Comparison of ENCODE assay signal across 8 cellular contexts in the genomic region with DNA sequence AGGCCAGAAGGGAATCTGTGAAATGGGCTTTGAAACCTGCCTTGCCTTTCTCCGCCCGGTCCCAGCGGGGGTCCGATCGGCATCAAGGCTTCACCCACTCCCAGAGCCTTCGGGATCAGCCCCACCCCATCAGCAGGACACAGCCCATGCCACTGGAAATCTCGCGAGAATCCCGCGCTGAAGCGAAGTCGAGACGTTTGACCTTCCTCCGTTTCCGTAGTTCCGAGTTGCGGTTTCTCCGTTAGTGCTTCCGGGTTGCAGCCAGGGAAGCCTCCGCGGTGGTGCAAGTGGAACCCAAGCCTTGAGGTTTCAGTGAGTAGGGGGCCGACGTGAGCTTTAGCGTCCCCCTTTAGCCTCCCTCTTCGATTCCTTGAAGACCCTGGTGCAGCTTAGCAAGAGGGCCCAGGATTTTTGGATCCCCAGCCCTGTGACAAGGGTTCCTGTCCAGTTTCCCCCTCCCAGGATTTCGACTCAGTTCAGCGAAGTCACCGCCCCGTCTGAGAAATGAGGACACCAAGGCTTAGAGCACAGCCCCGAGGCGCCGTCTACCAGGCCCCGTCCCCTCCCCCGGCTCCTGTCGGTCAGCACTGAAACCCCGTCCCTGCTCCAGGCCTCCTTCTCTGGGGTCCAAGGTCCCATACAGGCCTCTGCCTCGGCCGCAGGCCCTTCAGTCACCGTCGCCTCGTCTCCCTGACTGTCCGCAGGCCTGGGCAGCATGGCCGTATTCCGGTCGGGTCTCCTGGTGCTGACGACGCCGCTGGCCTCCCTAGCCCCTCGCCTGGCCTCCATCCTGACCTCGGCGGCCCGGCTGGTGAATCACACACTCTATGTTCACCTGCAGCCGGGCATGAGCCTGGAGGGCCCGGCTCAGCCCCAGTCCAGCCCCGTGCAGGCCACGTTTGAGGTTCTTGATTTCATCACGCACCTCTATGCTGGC. TPM values are rescaled to one million over a fixed set of nuclear protein-coding genes. Genes with fewer than 3 reads are reported as not detected.
DNase-seq lines count a peak whose midpoint lies in the region; ATAC-seq, FAIRE-seq and TF ChIP-seq lines count a peak whose summit lies in the region.

A gene (plus strand): TSS at position 241 of the 937 bp plus-strand sequence. CDS start 475 bp downstream, at position 716.

- peak within 1 kb of the TSS; percentile 88 for H3K27ac ChIP-seq in keratinocyte (ENCODE audit: control insufficient read depth, insufficient read depth, low read length)

- H3K4me1 ChIP-seq in keratinocyte (ENCODE audit: control insufficient read depth, extremely low read depth, insufficient read depth, low read length), result peaks cover 27% of the 10 kb centered on the region

- H3K27ac Mint-ChIP-seq in activated CD4-positive, alpha-beta T cell treated with anti-CD3 and anti-CD28 coated beads for 36 hours, result peak within 1 kb of the TSS; percentile 99

- H3K4me1 Mint-ChIP-seq in activated CD4-positive, alpha-beta T cell treated with anti-CD3 and anti-CD28 coated beads for 36 hours, result peaks cover 31% of the 10 kb centered on the region

- peak; percentile 79 for FAIRE-seq in keratinocyte (lab: Jason Lieb, UNC)

- H3K4me2 ChIP-seq in keratinocyte (ENCODE audit: control insufficient read depth, extremely low read depth, insufficient read depth, low read depth, low read length), result peak within 1 kb of the TSS; percentile 83

- DNase-seq in EH (ENCODE audit: low read depth), result peak; percentile 98
- peak; percentile 59 for DNase-seq in NCI-H524 treated with DMSO at 0.1 percent for 48 hours (lab: John Stamatoyannopoulos, UW)
- DNase-seq in activated CD4-positive, alpha-beta T cell treated with anti-CD3 and anti-CD28 coated beads for 36 hours, result peak; percentile 96
- DNase-seq in choroid plexus epithelial cell (ENCODE audit: low read depth), result peak; percentile 99
- DNase-seq in keratinocyte (ENCODE audit: low read depth, low spot score), result peak; percentile 82
- peak; percentile 89 for DNase-seq in stimulated activated CD4-positive, alpha-beta T cell treated with anti-CD3 and anti-CD28 coated beads, Interleukin-12 subunit alpha, Interleukin-12 subunit beta, amount 100 ng/mL, for 4 hours

- no peaks in the 10 kb centered on the region for H3K9me1 ChIP-seq in keratinocyte (ENCODE audit: control insufficient read depth, extremely low read depth, insufficient read depth, low read length)

- no peaks in the 10 kb centered on the region for H3K9me3 Mint-ChIP-seq in activated CD4-positive, alpha-beta T cell treated with anti-CD3 and anti-CD28 coated beads for 36 hours (ENCODE audit: low read depth)

- H3K27me3 ChIP-seq in keratinocyte (ENCODE audit: control insufficient read depth, extremely low read depth, insufficient read depth, low read length), result no peaks in the 10 kb centered on the region

- no peaks in the 10 kb centered on the region for H4K20me1 ChIP-seq in keratinocyte (ENCODE audit: control insufficient read depth, extremely low read depth, insufficient read depth, low read length)

- intact Hi-C loops in activated CD4-positive, alpha-beta T cell treated with anti-CD3 and anti-CD28 coated beads for 36 hours (cut with DNase I, micrococcal nuclease), result loop anchor here (1.0 to 10.0 kb wide), 7 partner anchors 15 to 613 kb away; a partner anchor contains a TSS

- H3K9ac ChIP-seq in keratinocyte (ENCODE audit: control insufficient read depth, extremely low read depth, insufficient read depth, low read length), result peak within 1 kb of the TSS; percentile 94

- peak within 1 kb of the TSS; percentile 88 for H3K4me3 ChIP-seq in choroid plexus epithelial cell (ENCODE audit: low read depth, low read length)
- H3K4me3 ChIP-seq in keratinocyte (ENCODE audit: control insufficient read depth in 2 of 3, extremely low read depth in 1 of 3, insufficient read depth in 2 of 3, low read depth in 1 of 3, low read length in 3 of 3), result peak within 1 kb of the TSS; percentile 78 to 97 (median 96)

- dilution Hi-C loops in keratinocyte (cut with MboI; ENCODE audit: extremely low pct_ligation_motif_present, low sequenced_read_pairs), result no loop called here

- peaks cover 10 to 28% of the 10 kb centered on the region in 2 experiments for H3K36me3 ChIP-seq in keratinocyte (ENCODE audit: control insufficient read depth in 2 of 2, extremely low read depth in 1 of 2, insufficient read depth in 2 of 2, low read length in 2 of 2)

- peaks cover 24% of the 10 kb centered on the region for H3K79me2 ChIP-seq in keratinocyte (ENCODE audit: control insufficient read depth, insufficient read depth, low read length)

- CTCF ChIA-PET in activated CD4-positive, alpha-beta T cell treated with anti-CD3 and anti-CD28 coated beads for 36 hours (lab: Charles Lee), result interaction anchor here (0.7 to 2.3 kb wide), 5 partner anchors 16 to 477 kb away, joined by 3 to 8 read pairs (median 3); a partner anchor contains a TSS

- H2AFZ ChIP-seq in keratinocyte (ENCODE audit: control insufficient read depth, low read length), result peak within 1 kb of the TSS; percentile 73

- H3K36me3 Mint-ChIP-seq in activated CD4-positive, alpha-beta T cell treated with anti-CD3 and anti-CD28 coated beads for 36 hours (ENCODE audit: low read depth), result peaks cover 17% of the 10 kb centered on the region

- H3K4me3 Mint-ChIP-seq in activated CD4-positive, alpha-beta T cell treated with anti-CD3 and anti-CD28 coated beads for 36 hours, result peak within 1 kb of the TSS; percentile 94

- peak; percentile 56 for ATAC-seq in HG03280 (IDR thresholded peaks at IDR 0.05; ENCODE audit: unreplicated experiment)
- peak; percentile 79 for ATAC-seq in activated CD4-positive, alpha-beta T cell treated with anti-CD3 and anti-CD28 coated beads for 36 hours
- ATAC-seq in HG03520 (IDR thresholded peaks at IDR 0.05; ENCODE audit: unreplicated experiment), result no peak

- TF ChIP-seq CTCF in choroid plexus epithelial cell (conservative IDR thresholded peaks at IDR 0.05; ENCODE audit: low read depth, low read length), result no peak
- TF ChIP-seq CTCF in keratinocyte (optimal IDR thresholded peaks at IDR 0.05 in 1 of 3, IDR thresholded peaks at IDR 0.05 in 1 of 3, conservative IDR thresholded peaks at IDR 0.05 in 1 of 3; ENCODE audit: extremely low read depth in 1 of 3, insufficient read depth in 2 of 3, low read length in 3 of 3), result no peak

- POLR2A ChIA-PET in activated CD4-positive, alpha-beta T cell treated with anti-CD3 and anti-CD28 coated beads for 36 hours (lab: Charles Lee), result interaction anchor here (0.6 kb wide), 1 partner anchor 14 kb away, joined by 3 read pairs; no protein-coding TSS in a partner anchor

- no peaks in the 10 kb centered on the region for H3K27me3 Mint-ChIP-seq in activated CD4-positive, alpha-beta T cell treated with anti-CD3 and anti-CD28 coated beads for 36 hours

- H3K9me3 ChIP-seq in keratinocyte (ENCODE audit: control insufficient read depth, low read depth, low read length), result no peaks in the 10 kb centered on the region

RNA-seq across cellular contexts. Expression of the gene that starts here (rescaled TPM):
- 100 to 1,000 TPM in 1 of 2 experiments, 10 to 100 TPM in 1; 83.3 to 105 TPM for total RNA-seq in activated CD4-positive, alpha-beta T cell treated with anti-CD3 and anti-CD28 coated beads for 36 hours
- polyA plus RNA-seq in keratinocyte, result 25.9 to 49.8 TPM (median 26.2 TPM) in 3 replicates
- polyA plus RNA-seq in keratinocyte (2011; ENCODE audit: low read depth), result 23.3 TPM
- 25.9 and 41.0 TPM in 2 replicates for polyA plus RNA-seq in keratinocyte (2011; cell fraction: cytosol; rRNA removed)
- polyA plus RNA-seq in keratinocyte (2011; cell fraction: nucleus; rRNA removed), result 58.5 and 74.0 TPM in 2 replicates
- polyA plus RNA-seq in keratinocyte (2012; ENCODE audit: low replicate concordance), result 73.0 and 73.2 TPM in 2 replicates
- 15.1 to 128 TPM (median 29.9 TPM) in 3 replicates for polyA minus RNA-seq in keratinocyte
- polyA minus RNA-seq in keratinocyte (2011; cell fraction: cytosol; rRNA and poly(A)+ RNA removed), result 46.0 TPM
- polyA minus RNA-seq in keratinocyte (2011; cell fraction: nucleus; rRNA and poly(A)+ RNA removed), result 17.7 and 25.6 TPM in 2 replicates
